In genomic region chr2:15561574-15562344, GRCh38 we compare ENCODE assay signal across 1 cellular context.
TF ChIP-seq lines count a peak whose summit lies in the region.

No MANE protein-coding gene starts in this region.

TF ChIP-seq in WTC11, 78 proteins besides CTCF, POLR2A, EP300 and RAD21 (continued from another document):
- TF ChIP-seq, protein P1, sequence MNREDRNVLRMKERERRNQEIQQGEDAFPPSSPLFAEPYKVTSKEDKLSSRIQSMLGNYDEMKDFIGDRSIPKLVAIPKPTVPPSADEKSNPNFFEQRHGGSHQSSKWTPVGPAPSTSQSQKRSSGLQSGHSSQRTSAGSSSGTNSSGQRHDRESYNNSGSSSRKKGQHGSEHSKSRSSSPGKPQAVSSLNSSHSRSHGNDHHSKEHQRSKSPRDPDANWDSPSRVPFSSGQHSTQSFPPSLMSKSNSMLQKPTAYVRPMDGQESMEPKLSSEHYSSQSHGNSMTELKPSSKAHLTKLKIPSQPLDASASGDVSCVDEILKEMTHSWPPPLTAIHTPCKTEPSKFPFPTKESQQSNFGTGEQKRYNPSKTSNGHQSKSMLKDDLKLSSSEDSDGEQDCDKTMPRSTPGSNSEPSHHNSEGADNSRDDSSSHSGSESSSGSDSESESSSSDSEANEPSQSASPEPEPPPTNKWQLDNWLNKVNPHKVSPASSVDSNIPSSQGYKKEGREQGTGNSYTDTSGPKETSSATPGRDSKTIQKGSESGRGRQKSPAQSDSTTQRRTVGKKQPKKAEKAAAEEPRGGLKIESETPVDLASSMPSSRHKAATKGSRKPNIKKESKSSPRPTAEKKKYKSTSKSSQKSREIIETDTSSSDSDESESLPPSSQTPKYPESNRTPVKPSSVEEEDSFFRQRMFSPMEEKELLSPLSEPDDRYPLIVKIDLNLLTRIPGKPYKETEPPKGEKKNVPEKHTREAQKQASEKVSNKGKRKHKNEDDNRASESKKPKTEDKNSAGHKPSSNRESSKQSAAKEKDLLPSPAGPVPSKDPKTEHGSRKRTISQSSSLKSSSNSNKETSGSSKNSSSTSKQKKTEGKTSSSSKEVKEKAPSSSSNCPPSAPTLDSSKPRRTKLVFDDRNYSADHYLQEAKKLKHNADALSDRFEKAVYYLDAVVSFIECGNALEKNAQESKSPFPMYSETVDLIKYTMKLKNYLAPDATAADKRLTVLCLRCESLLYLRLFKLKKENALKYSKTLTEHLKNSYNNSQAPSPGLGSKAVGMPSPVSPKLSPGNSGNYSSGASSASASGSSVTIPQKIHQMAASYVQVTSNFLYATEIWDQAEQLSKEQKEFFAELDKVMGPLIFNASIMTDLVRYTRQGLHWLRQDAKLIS (CRISPR knock-in tag; IDR thresholded peaks at IDR 0.05; ENCODE audit: borderline replicate concordance): no peak
TF ChIP-seq in WTC11: peak in this region for 0.
